ENCODE assay signal across 1 cellular context in genomic region chr6:96522469-96523009, GRCh38.
TF ChIP-seq lines count a peak whose summit lies in the region.

No MANE protein-coding gene starts in this region.

TF ChIP-seq in K562, 482 proteins besides CTCF, POLR2A, EP300 and RAD21 (continued from another document):
- TF ChIP-seq ZBTB40 (IDR thresholded peaks at IDR 0.05), result peak; percentile 19; the same call in 1 of the 2 replicates
- no peak for TF ChIP-seq ZBTB40 (CRISPR knock-in tag; IDR thresholded peaks at IDR 0.05)
- TF ChIP-seq CHD1 (IDR thresholded peaks at IDR 0.05; ENCODE audit: low read length), result peak; percentile 10
- 0 out of 2 replicates have a peak, but pooled peaks have one; percentile 14 for TF ChIP-seq PKNOX1 (IDR thresholded peaks at IDR 0.05)
- TF ChIP-seq NR2C2 (CRISPR knock-in tag; IDR thresholded peaks at IDR 0.05), result no peak
- 0 out of 2 replicates have a peak, but pooled peaks have one; percentile 5 for TF ChIP-seq NR2C2 (tag; IDR thresholded peaks at IDR 0.05)
- peak; percentile 43 for TF ChIP-seq GTF2E2 (tag; IDR thresholded peaks at IDR 0.05)
- 0 out of 4 replicates have a peak, but pooled peaks of 1 of the 2 experiments have one; percentile 63 for TF ChIP-seq ARNT (IDR thresholded peaks at IDR 0.05)
- peak; percentile 95 for TF ChIP-seq HMBOX1 (IDR thresholded peaks at IDR 0.05)
- no peak for TF ChIP-seq ILK (tag; IDR thresholded peaks at IDR 0.05; ENCODE audit: borderline replicate concordance, low read depth)
- 0 out of 2 replicates have a peak, but pooled peaks have one; percentile 1 for TF ChIP-seq XRCC5 (IDR thresholded peaks at IDR 0.05; ENCODE audit: low read depth, low read length)
- no peak for TF ChIP-seq NR2C1 (IDR thresholded peaks at IDR 0.05)
- TF ChIP-seq NR2C1 (tag; IDR thresholded peaks at IDR 0.05), result 0 out of 2 replicates have a peak, but pooled peaks have one; percentile 42
- 0 out of 2 replicates have a peak, but pooled peaks have one; percentile 11 for TF ChIP-seq ZNF766 (CRISPR knock-in tag; conservative IDR thresholded peaks at IDR 0.05)
- TF ChIP-seq ARID4B (CRISPR knock-in tag; IDR thresholded peaks at IDR 0.05), result no peak
- TF ChIP-seq FOXJ3 (CRISPR knock-in tag; IDR thresholded peaks at IDR 0.05), result no peak
TF ChIP-seq in K562: peak in this region for 10.
